ENCODE assay signal across 8 cellular contexts in the genomic region with DNA sequence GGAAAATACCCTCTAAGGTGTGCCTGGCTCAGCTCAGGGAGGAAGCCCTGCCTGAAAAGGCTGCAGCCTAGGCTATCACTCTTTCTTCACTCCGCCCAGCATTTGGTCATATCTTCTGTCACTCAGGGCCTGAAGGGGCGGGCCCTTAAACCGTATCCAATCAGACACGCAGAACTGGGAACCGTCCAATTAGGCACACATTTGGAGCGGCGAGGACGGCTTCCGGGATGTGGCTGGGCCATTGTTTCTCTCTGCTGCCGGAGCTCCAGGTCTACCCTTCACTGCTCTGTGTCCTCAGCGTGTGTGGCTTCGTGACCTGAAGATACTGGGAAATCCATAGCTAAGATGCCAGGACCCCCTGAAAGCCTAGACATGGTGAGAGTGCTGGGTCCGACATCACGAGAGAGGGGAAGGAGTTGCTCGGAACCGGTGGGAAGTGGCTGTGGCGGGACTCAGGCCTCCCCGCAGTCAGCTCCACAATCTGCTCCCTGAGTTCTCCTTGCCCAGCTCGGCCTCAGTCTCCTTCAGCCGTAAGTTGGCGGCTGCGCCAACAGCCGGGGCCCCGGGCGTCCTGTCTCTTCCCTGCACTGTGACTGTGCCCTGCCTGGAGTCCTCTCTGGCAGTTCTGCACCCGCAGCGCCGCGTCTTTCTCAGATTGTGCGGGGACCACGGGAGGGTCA. TPM values are rescaled to one million over a fixed set of nuclear protein-coding genes. Genes with fewer than 3 reads are reported as not detected.
DNase-seq lines count a peak whose midpoint lies in the region; ATAC-seq, FAIRE-seq and TF ChIP-seq lines count a peak whose summit lies in the region.

A gene (plus strand): TSS at position 241 of the 680 bp plus-strand sequence. CDS start 105 bp downstream, at position 346.

- intact Hi-C loops in prostate gland (cut with DNase I): no loop called here

- DNase-seq in GM12892 (ENCODE audit: insufficient read length) (peak; percentile 51), NCI-H1436 (lab: John Stamatoyannopoulos, UW) (peak; percentile 94), T-helper 2 cell (peak; percentile 53 to 96 (median 81)), anterior cingulate cortex (lab: John Stamatoyannopoulos, UW) (peak; percentile 52 to 97 (median 91)), right atrium auricular region (ENCODE audit: low spot score) (peak; percentile 98), prostate gland (ENCODE audit: low spot score) (peak; percentile 96), ureter (ENCODE audit: low spot score) (peak; percentile 97)

- WGBS in prostate gland: under 1% methylated on average over 31 of the region's 31 CpGs

- TF ChIP-seq CTCF in right atrium auricular region (IDR thresholded peaks at IDR 0.05) (no peak), prostate gland (IDR thresholded peaks at IDR 0.05) (no peak)

- FAIRE-seq in GM12892 (lab: Jason Lieb, UNC): peak; percentile 99

- H3K27me3 ChIP-seq in right atrium auricular region: no peaks in the 10 kb centered on the region
- no peaks in the 10 kb centered on the region for H3K27me3 ChIP-seq in prostate gland (replicated peaks; ENCODE audit: insufficient read depth)

- peak; percentile 84 for TF ChIP-seq POLR2A in GM12892 (IDR thresholded peaks at IDR 0.05; ENCODE audit: low read depth, low read length)
- TF ChIP-seq POLR2A in prostate gland (IDR thresholded peaks at IDR 0.05): peak; percentile 73

- H3K4me3 ChIP-seq in right atrium auricular region: peak within 1 kb of the TSS; percentile 72 to 94
- H3K4me3 ChIP-seq in prostate gland: peak within 1 kb of the TSS; percentile 58 to 71

- peak within 1 kb of the TSS; percentile 80 to 84 for H3K27ac ChIP-seq in right atrium auricular region
- peak within 1 kb of the TSS; percentile 74 to 79 for H3K27ac ChIP-seq in prostate gland

- peaks cover 0 to 11% of the 10 kb centered on the region in 2 donors for H3K4me1 ChIP-seq in right atrium auricular region
- no peaks in the 10 kb centered on the region for H3K4me1 ChIP-seq in prostate gland (replicated peaks)

- H3K36me3 ChIP-seq in right atrium auricular region (peaks cover 4% of the 10 kb centered on the region), prostate gland (peaks cover 0 to 5% of the 10 kb centered on the region in 2 donors)

- H3K9me3 ChIP-seq in right atrium auricular region (no peaks in the 10 kb centered on the region), prostate gland (no peaks in the 10 kb centered on the region)

- ATAC-seq in HG02763 (IDR thresholded peaks at IDR 0.05; ENCODE audit: unreplicated experiment): peak; percentile 99

RNA-seq across cellular contexts. Expression of the gene that starts here (rescaled TPM):
- polyA plus RNA-seq in GM12892 (2012; ENCODE audit: missing spikeins): 10.8 TPM
- total RNA-seq in right atrium auricular region: 1 to 10 TPM; 7.7 to 8.3 TPM
- total RNA-seq in prostate gland: 10 to 100 TPM; 29.4 to 32.5 TPM
- total RNA-seq in ureter: 36.1 TPM

Comparison
In these comparisons a context has a peak if more than half of its experiments do, and no peak if none do; other contexts are left out.
1. Peak in every context shown above with its lines: DNase-seq, ATAC-seq, H3K4me3 ChIP-seq and H3K27ac ChIP-seq.